ENCODE assay signal across 1 cellular context in the genomic region with DNA sequence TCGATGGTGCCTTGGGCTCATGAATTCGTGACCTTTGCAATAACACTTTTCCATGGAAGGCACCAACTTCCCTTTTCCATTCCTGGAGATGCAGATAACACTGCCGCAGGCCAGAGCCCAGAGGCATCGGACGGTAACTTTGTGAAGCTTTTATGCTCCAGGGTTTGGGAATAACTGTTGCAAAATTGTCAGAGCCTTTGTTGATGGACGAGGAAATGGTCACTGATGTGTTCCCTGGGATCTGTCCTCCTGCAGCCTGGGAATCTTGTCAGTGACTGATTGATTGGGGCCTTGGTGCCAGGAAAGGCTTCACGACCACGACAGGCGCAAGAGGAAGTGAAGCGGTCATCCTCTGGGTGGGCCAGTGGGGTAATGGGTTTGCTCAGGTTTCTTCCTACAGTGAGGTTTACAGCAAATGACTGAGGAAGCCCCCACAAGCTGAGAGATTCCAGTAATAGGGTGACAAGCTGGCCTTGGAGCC.
TF ChIP-seq lines count a peak whose summit lies in the region.

No MANE protein-coding gene starts in this region.

TF ChIP-seq in IMR-90, 13 proteins besides CTCF, POLR2A, EP300 and RAD21:
- TF ChIP-seq CEBPB (IDR thresholded peaks at IDR 0.05; ENCODE audit: low read depth, low read length) (no peak), MXI1 (IDR thresholded peaks at IDR 0.05; ENCODE audit: borderline replicate concordance, low read depth, low read length) (no peak), RFX5 (IDR thresholded peaks at IDR 0.05; ENCODE audit: low read depth, low read length) (no peak), MAFK (IDR thresholded peaks at IDR 0.05; ENCODE audit: low read depth, low read length) (no peak), FOS (IDR thresholded peaks at IDR 0.05; ENCODE audit: low read depth, low read length) (no peak), NFE2L2 (IDR thresholded peaks at IDR 0.05; ENCODE audit: low read depth, low read length) (no peak), BHLHE40 (IDR thresholded peaks at IDR 0.05; ENCODE audit: low read depth, low read length) (no peak)
- TF ChIP-seq, protein P1, sequence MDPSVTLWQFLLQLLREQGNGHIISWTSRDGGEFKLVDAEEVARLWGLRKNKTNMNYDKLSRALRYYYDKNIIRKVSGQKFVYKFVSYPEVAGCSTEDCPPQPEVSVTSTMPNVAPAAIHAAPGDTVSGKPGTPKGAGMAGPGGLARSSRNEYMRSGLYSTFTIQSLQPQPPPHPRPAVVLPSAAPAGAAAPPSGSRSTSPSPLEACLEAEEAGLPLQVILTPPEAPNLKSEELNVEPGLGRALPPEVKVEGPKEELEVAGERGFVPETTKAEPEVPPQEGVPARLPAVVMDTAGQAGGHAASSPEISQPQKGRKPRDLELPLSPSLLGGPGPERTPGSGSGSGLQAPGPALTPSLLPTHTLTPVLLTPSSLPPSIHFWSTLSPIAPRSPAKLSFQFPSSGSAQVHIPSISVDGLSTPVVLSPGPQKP (IDR thresholded peaks at IDR 0.05; ENCODE audit: borderline replicate concordance, low read depth, low read length), result no peak
- TF ChIP-seq, protein P2, sequence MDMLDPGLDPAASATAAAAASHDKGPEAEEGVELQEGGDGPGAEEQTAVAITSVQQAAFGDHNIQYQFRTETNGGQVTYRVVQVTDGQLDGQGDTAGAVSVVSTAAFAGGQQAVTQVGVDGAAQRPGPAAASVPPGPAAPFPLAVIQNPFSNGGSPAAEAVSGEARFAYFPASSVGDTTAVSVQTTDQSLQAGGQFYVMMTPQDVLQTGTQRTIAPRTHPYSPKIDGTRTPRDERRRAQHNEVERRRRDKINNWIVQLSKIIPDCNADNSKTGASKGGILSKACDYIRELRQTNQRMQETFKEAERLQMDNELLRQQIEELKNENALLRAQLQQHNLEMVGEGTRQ (IDR thresholded peaks at IDR 0.05; ENCODE audit: low read depth, low read length), result no peak
